Comparison of ENCODE assay signal across 1 cellular context in the genomic region with DNA sequence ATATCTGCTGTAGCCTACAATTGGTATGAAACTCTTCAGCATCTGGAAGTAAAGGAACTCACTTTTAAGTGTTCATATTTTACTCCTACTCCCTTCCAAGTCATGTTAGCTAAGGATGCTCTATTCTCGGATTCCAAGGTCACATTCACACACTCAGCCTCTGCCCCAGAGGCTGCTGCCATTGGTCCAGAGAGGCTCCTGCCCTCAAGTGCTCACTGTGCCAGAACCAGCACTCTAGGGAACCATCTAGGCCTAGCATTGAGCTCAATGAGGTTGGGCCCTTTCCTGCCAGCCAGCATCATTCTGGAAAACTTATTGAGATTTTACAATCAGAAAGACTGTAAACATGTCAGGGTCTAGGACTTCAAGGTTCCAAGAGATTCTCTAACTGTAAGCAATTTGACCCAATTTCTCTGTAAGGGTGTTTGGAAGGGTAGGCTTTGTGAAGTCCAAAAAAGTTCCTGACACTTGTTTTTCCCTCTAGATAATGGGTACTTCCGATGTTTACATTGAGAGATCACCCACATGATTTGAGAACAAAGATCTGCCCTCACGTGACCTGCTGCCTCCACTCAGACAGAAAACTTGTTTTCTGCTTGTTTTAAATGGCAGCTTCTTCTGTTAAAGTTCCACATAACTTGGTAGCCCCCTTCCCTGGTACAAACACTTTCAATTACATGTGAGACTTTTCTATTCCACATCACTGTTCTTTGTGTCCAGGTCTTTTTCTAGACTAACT.
TF ChIP-seq lines count a peak whose summit lies in the region.

No MANE protein-coding gene starts in this region.

TF ChIP-seq in GM23338, 12 proteins besides CTCF, POLR2A, EP300 and RAD21 (continued from another document):
- TF ChIP-seq ETS1 (IDR thresholded peaks at IDR 0.05) = no peak
- TF ChIP-seq EZH2phosphoT487 (IDR thresholded peaks at IDR 0.05; ENCODE audit: unreplicated experiment) = no peak
